Comparison of ENCODE assay signal across 20 cellular contexts in genomic region chr15:38029741-38030140, GRCh38.
"Had no signal": no experiment of that assay in that cellular context is flagged by ENCODE, and none has a peak within 500 bp of the region (broad histone marks: within the 10 kb centered on the region; RNA-seq: fewer than 3 reads in every experiment).

No MANE protein-coding gene starts in this region.

- H3K9me3 ChIP-seq: lower lobe of right lung, thyroid gland had no signal

- ATAC-seq: lower lobe of right lung; natural killer cell treated with Interleukin-12 subunit alpha and Interleukin-12 subunit beta and Interleukin-15 and Interleukin-18, amount 100 ng/mL, for 72 hours; T-helper 17 cell had no signal

- H3K27me3 ChIP-seq: cardiac muscle cell, dorsolateral prefrontal cortex, hepatocyte, thyroid gland had no signal

- H3K27ac ChIP-seq: cardiac muscle cell, dorsolateral prefrontal cortex, epithelial cell of prostate, hepatocyte, lower lobe of right lung, thyroid gland, VCaP had no signal

- H3K36me3 ChIP-seq: cardiac muscle cell, lower lobe of right lung, thyroid gland had no signal

- H3K4me3 ChIP-seq: cardiac muscle cell, dorsolateral prefrontal cortex, hepatocyte, lower lobe of right lung, thyroid gland had no signal

- H3K4me1 ChIP-seq: thyroid gland had no signal

- DNase-seq: activated CD4-positive, alpha-beta T cell treated with anti-CD3 and anti-CD28 coated beads for 1 hour; activated CD8-positive, alpha-beta memory T cell treated with anti-CD3 and anti-CD28 coated beads for 24 hours; activated CD8-positive, alpha-beta memory T cell treated with anti-CD3 and anti-CD28 coated beads, Interleukin-2, amount 50 U/mL, for 48 hours; activated effector memory CD4-positive, alpha-beta T cell treated with Interleukin-2 at 50 U/mL for 16 hours; activated naive CD4-positive, alpha-beta T cell treated with anti-CD3 and anti-CD28 coated beads, Interleukin-2, amount 10 ng/mL, durations not matched to agents 7 days and 5 days; activated T-cell treated with anti-CD3 and anti-CD28 coated beads, Interleukin-2, amount 50 U/mL, for 48 hours; dorsolateral prefrontal cortex; islet precursor cell; lower lobe of right lung; stimulated activated CD4-positive, alpha-beta T cell treated with anti-CD3 and anti-CD28 coated beads, Interleukin-12 subunit alpha, Interleukin-12 subunit beta, amount 100 ng/mL, for 4 hours; stimulated activated CD4-positive, alpha-beta T cell treated with anti-CD3 and anti-CD28 coated beads, Interleukin-1b, Interleukin-23, amount 100 ng/mL, for 48 hours; stimulated activated CD8-positive, alpha-beta memory T cell treated with anti-CD3 and anti-CD28 coated beads, Interleukin-4, amount 100 ng/mL, for 48 hours; stimulated activated naive CD4-positive, alpha-beta T cell treated with Interleukin-2 at 50 U/mL for 16 hours; T-helper 17 cell; thyroid gland had no signal
